ENCODE assay signal across 24 cellular contexts in the genomic region with DNA sequence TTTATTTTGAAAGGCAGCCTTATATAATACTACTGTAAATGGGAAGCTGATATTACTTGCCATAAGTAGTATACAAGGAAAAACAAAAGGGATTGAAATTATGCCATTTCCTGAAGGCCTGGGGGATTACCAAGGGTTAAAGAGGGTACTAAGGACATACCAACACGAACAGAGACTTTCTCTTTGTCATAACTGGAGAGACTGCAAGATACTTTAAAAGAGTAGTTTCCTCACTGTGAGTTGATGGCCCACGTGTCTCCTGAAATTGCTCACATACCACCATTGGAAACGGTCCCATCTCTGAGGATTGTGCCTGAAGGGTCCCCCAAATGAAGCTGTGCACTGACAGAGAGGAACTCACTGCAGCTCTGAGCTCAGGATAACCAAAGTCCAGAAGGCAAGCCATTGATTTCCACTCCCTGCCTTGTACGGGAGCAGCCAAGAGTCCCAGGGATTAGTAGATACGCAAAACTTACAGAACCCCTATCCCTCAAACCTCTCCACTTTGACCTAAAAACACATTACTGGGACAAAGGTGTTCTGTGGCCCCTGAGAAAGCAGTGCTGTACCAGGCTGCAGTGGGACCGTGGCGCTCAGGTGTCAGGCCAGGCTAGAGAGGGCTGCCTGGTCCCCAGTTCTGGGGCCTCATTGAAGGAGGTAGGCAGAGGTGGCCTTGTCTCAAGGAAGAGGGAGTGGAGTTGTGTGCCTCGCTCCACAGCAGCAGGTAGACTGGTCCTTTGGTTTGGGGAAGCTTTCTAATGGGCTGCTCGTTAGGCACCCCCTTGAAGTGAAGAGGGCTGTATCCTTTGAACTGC. TPM values are rescaled to one million over a fixed set of nuclear protein-coding genes. Genes with fewer than 3 reads are reported as not detected.
A peak's percentile ranks its signal among the peaks of the same experiment; 100 is the strongest.
DNase-seq lines count a peak whose midpoint lies in the region; ATAC-seq and TF ChIP-seq lines count a peak whose summit lies in the region.
"Had no signal": no experiment of that assay in that cellular context is flagged by ENCODE, and none has a peak within 500 bp of the region (broad histone marks: within the 10 kb centered on the region; RNA-seq: fewer than 3 reads in every experiment).

No MANE protein-coding gene starts in this region.

- no peaks in the 10 kb centered on the region for H3K36me3 Mint-ChIP-seq in T-helper 17 cell (ENCODE audit: low read depth)
- peaks cover 25 to 41% of the 10 kb centered on the region in 2 donors for H3K36me3 Mint-ChIP-seq in stimulated activated naive B cell treated with anti-CD40 and anti-IgM and Interleukin-4, amounts not matched to agents 10 μg/mL and 1 μg/mL and 100 μg/mL, for 72 hours
- H3K36me3 Mint-ChIP-seq: natural killer cell had no signal

- H2AFZ ChIP-seq in hepatocyte: no peak overlapping the region
- H2AFZ ChIP-seq: GM23338 had no signal

- ATAC-seq in left ventricle myocardium superior: no peak
- no peak for ATAC-seq in T-helper 17 cell
- peak; percentile 60 for ATAC-seq in left lobe of liver
- no peak for ATAC-seq in stimulated activated naive B cell treated with anti-CD40 and anti-IgM and Interleukin-4, amounts not matched to agents 10 μg/mL and 1 μg/mL and 100 μg/mL, for 72 hours (replicated peaks)
- ATAC-seq: gastroesophageal sphincter, natural killer cell, upper lobe of right lung had no signal

- no peaks in the 10 kb centered on the region for H3K79me2 ChIP-seq in hepatocyte

- H3K27ac ChIP-seq in right atrium auricular region (no peak overlapping the region), hepatocyte (no peak overlapping the region)
- H3K27ac ChIP-seq: BLaER1, gastroesophageal sphincter, KMS-11, left ventricle myocardium inferior, upper lobe of right lung had no signal

- H3K4me3 Mint-ChIP-seq in T-helper 17 cell: no peak overlapping the region
- H3K4me3 Mint-ChIP-seq in stimulated activated naive B cell treated with anti-CD40 and anti-IgM and Interleukin-4, amounts not matched to agents 10 μg/mL and 1 μg/mL and 100 μg/mL, for 72 hours: no peak overlapping the region
- H3K4me3 Mint-ChIP-seq: activated T-helper 1 cell treated with anti-CD3 and anti-CD28 coated beads, Interleukin-12 subunit alpha, Interleukin-12 subunit beta, Interleukin-2, Interleukin-4 antibody, amounts not matched to agents 30 ng/mL and 10 ng/mL and 1 ng/mL, durations not matched to agents 14 hours and 24 hours and 36 hours; GM23338; HFFc6; mesothelial cell of epicardium; natural killer cell had no signal

- H3K27ac Mint-ChIP-seq in T-helper 17 cell: peak overlapping the region; percentile 83
- H3K27ac Mint-ChIP-seq in stimulated activated naive B cell treated with anti-CD40 and anti-IgM and Interleukin-4, amounts not matched to agents 10 μg/mL and 1 μg/mL and 100 μg/mL, for 72 hours: peak overlapping the region; percentile 31
- H3K27ac Mint-ChIP-seq: activated T-helper 1 cell treated with anti-CD3 and anti-CD28 coated beads, Interleukin-12 subunit alpha, Interleukin-12 subunit beta, Interleukin-2, Interleukin-4 antibody, amounts not matched to agents 30 ng/mL and 10 ng/mL and 1 ng/mL, durations not matched to agents 14 hours and 24 hours and 36 hours; GM23338; HFFc6; mesothelial cell of epicardium; natural killer cell had no signal

- TF ChIP-seq CTCF in right atrium auricular region (IDR thresholded peaks at IDR 0.05) (no peak), hepatocyte (IDR thresholded peaks at IDR 0.05; ENCODE audit: poor library complexity) (no peak)

- H3K36me3 ChIP-seq in right atrium auricular region: peaks cover 13% of the 10 kb centered on the region
- H3K36me3 ChIP-seq in hepatocyte (replicated peaks; ENCODE audit: insufficient read depth, low read depth): no peaks in the 10 kb centered on the region

- H3K4me2 ChIP-seq in hepatocyte: no peak overlapping the region
- H3K4me2 ChIP-seq: BLaER1, GM23338, KMS-11 had no signal

- DNase-seq in left ventricle myocardium superior (peak; percentile 8), right atrium auricular region (ENCODE audit: low spot score) (no peak), T-helper 17 cell (no peak), left lobe of liver (ENCODE audit: low spot score) (no peak), SIG-M5 (lab: John Stamatoyannopoulos, UW) (no peak), hepatocyte (ENCODE audit: low spot score) (no peak), DMS 273 treated with DMSO at 0.1 percent for 48 hours (lab: John Stamatoyannopoulos, UW) (no peak)
- no peak for DNase-seq in stimulated activated naive B cell treated with anti-CD40 and anti-IgM and Interleukin-4, amounts not matched to agents 10 μg/mL and 1 μg/mL and 100 μg/mL, for 72 hours
- DNase-seq: activated CD4-positive, alpha-beta T cell treated with anti-CD3 and anti-CD28 coated beads for 48 hours; activated naive CD4-positive, alpha-beta T cell treated with anti-CD3 and anti-CD28 coated beads, Interleukin-2, amount 50 U/mL, for 16 hours; anterior cingulate cortex; dorsolateral prefrontal cortex; HFFc6; left ventricle myocardium inferior; MM.1S; natural killer cell; stimulated activated CD4-positive, alpha-beta T cell treated with anti-CD3 and anti-CD28 coated beads, Interleukin-2, amount 100 ng/mL, for 48 hours; upper lobe of right lung had no signal

- intact Hi-C loops in left ventricle myocardium superior (cut with micrococcal nuclease): no loop called here

- H3K9me3 ChIP-seq in right atrium auricular region (no peaks in the 10 kb centered on the region), T-helper 17 cell (ENCODE audit: control insufficient read depth, low read length, poor library complexity, severe bottlenecking) (no peaks in the 10 kb centered on the region), hepatocyte (ENCODE audit: low read depth) (no peaks in the 10 kb centered on the region)
- H3K9me3 ChIP-seq: BLaER1, gastroesophageal sphincter, left ventricle myocardium inferior, upper lobe of right lung had no signal

- H3K4me3 ChIP-seq in right atrium auricular region: no peak overlapping the region
- no peak overlapping the region for H3K4me3 ChIP-seq in hepatocyte
- H3K4me3 ChIP-seq: BLaER1, dorsolateral prefrontal cortex, gastroesophageal sphincter, GM23338, left ventricle myocardium inferior, upper lobe of right lung had no signal

- no peaks in the 10 kb centered on the region for H3K27me3 Mint-ChIP-seq in T-helper 17 cell
- H3K27me3 Mint-ChIP-seq in stimulated activated naive B cell treated with anti-CD40 and anti-IgM and Interleukin-4, amounts not matched to agents 10 μg/mL and 1 μg/mL and 100 μg/mL, for 72 hours: no peaks in the 10 kb centered on the region

- no peaks in the 10 kb centered on the region for H3K9me2 ChIP-seq in hepatocyte (replicated peaks; ENCODE audit: insufficient read depth)

- no peaks in the 10 kb centered on the region for H3K4me1 ChIP-seq in right atrium auricular region
- H3K4me1 ChIP-seq in hepatocyte (ENCODE audit: insufficient read depth): no peaks in the 10 kb centered on the region
- H3K4me1 ChIP-seq: BLaER1, gastroesophageal sphincter, left ventricle myocardium inferior, upper lobe of right lung had no signal

- peaks cover 24% of the 10 kb centered on the region for H3K4me1 Mint-ChIP-seq in T-helper 17 cell
- peaks cover 4 to 12% of the 10 kb centered on the region in 2 donors for H3K4me1 Mint-ChIP-seq in stimulated activated naive B cell treated with anti-CD40 and anti-IgM and Interleukin-4, amounts not matched to agents 10 μg/mL and 1 μg/mL and 100 μg/mL, for 72 hours
- H3K4me1 Mint-ChIP-seq: mesothelial cell of epicardium had no signal

- H3K27me3 ChIP-seq in right atrium auricular region: no peaks in the 10 kb centered on the region
- H3K27me3 ChIP-seq in hepatocyte: no peaks in the 10 kb centered on the region
- H3K27me3 ChIP-seq: BLaER1, dorsolateral prefrontal cortex, gastroesophageal sphincter, upper lobe of right lung had no signal

- H3K9me3 Mint-ChIP-seq in stimulated activated naive B cell treated with anti-CD40 and anti-IgM and Interleukin-4, amounts not matched to agents 10 μg/mL and 1 μg/mL and 100 μg/mL, for 72 hours: no peaks in the 10 kb centered on the region
- H3K9me3 Mint-ChIP-seq: activated T-helper 1 cell treated with anti-CD3 and anti-CD28 coated beads, Interleukin-12 subunit alpha, Interleukin-12 subunit beta, Interleukin-2, Interleukin-4 antibody, amounts not matched to agents 30 ng/mL and 10 ng/mL and 1 ng/mL, durations not matched to agents 14 hours and 24 hours and 36 hours; GM23338; HFFc6; mesothelial cell of epicardium; natural killer cell had no signal

- H4K20me1 ChIP-seq in hepatocyte (ENCODE audit: insufficient read depth, poor library complexity, severe bottlenecking): peaks cover under 1% of the 10 kb centered on the region

- 85% methylated on average over 9 of the region's 9 CpGs for WGBS in hepatocyte (ENCODE audit: low lambda C conversion rate, missing lambda C conversion rate)

RNA-seq across cellular contexts. Expression of gene PSMG4, which starts 15.2 kb away (rescaled TPM):
- total RNA-seq in left ventricle myocardium superior (7.2 TPM), right atrium auricular region (10 to 100 TPM in 1 of 2 donors, 1 to 10 TPM in 1; 4.4 to 10.4 TPM), T-helper 17 cell (10 to 100 TPM; 11.9 to 15.6 TPM), left lobe of liver (11.9 TPM), hepatocyte (8.1 and 15.5 TPM in 2 replicates)
- 26.4 and 28.1 TPM in 2 replicates for polyA plus RNA-seq in hepatocyte

RNA-seq across cellular contexts. Expression of gene TUBB2B, which starts 46.5 kb away (rescaled TPM):
- total RNA-seq in left ventricle myocardium superior (1.0 TPM), right atrium auricular region (1 to 10 TPM; 2.2 to 2.4 TPM), T-helper 17 cell (under 1 TPM; 0.75 to 0.76 TPM), left lobe of liver (2.1 TPM), hepatocyte (72.0 and 72.2 TPM in 2 replicates)
- polyA plus RNA-seq in hepatocyte: 31.2 and 36.4 TPM in 2 replicates

Comparison
In these comparisons a context has a peak if more than half of its experiments do, and no peak if none do; other contexts are left out.
1. RNA of gene TUBB2B, which starts 46.5 kb away (total RNA-seq): 72.0 to 72.2 TPM in hepatocyte; 2.2 to 2.4 TPM in right atrium auricular region, 2.1 TPM in left lobe of liver (single experiment), 1.0 TPM in left ventricle myocardium superior (single experiment) and 0.75 to 0.76 TPM in T-helper 17 cell; every median in the first group is over 10 times any median in the second.